Comparison of ENCODE assay signal across 8 cellular contexts in the genomic region with DNA sequence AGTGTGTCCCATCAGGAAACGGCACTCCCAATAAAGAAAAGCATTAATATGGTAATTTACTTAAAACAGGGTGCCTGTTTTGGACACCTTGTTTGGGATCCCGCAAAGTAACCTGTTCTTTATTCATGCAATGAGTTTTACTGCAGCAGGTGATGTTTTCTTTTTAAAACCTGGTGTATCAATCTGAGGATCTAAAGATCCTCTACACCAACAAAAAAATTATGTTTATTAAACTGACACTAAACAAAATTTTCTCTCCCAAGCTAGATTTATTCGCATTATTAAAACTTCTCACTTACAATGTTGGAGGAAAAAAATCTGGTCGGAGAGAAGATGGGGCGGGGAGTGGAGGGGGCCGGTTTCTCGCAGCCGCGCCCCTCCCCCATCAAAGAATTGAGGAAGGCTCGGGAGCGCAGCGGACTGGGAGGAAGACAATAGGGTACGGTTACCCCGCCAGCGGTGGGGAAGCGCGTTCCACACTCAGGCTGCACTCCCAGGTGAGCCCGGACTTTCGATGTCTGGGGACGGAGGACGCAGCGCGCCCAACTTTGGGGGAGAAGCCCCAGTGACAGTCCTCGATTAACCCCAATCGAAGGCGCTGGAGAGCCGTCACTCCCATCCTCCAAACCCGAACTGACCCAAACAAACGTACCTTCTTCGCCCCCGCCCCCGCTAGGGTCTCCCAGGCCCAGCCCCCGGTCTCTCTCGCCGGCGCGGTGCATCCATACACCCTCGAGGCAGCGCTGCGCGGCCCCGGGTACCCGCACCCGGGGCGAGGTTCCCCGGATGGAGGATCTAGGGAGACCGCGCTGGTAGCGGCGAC. TPM values are rescaled to one million over a fixed set of nuclear protein-coding genes. Genes with fewer than 3 reads are reported as not detected.
A peak's percentile ranks its signal among the peaks of the same experiment; 100 is the strongest.
DNase-seq lines count a peak whose midpoint lies in the region; ATAC-seq and TF ChIP-seq lines count a peak whose summit lies in the region.

No MANE protein-coding gene starts in this region.

- H3K4me1 ChIP-seq in cardiac muscle cell (ENCODE audit: low read depth), result peaks cover 6% of the 10 kb centered on the region
- H3K4me1 ChIP-seq in right atrium auricular region, result peaks cover 0 to 24% of the 10 kb centered on the region in 2 donors
- H3K4me1 ChIP-seq in thyroid gland, result peaks cover 14 to 15% of the 10 kb centered on the region in 2 donors

- H3K4me3 ChIP-seq in cardiac muscle cell, result peak overlapping the region; percentile 75
- no peak overlapping the region for H3K4me3 ChIP-seq in right atrium auricular region
- H3K4me3 ChIP-seq in thyroid gland (replicated peaks in 1 of 3), result peak overlapping the region; percentile 59 to 98 (median 73)

- TF ChIP-seq POLR2A in thyroid gland (IDR thresholded peaks at IDR 0.05), result peak in 1 of 2 donors; percentile 65

- H3K27ac ChIP-seq in cardiac muscle cell (peak overlapping the region; percentile 1), right atrium auricular region (no peak overlapping the region), thyroid gland (peak overlapping the region; percentile 93 to 100 (median 100))

- intact Hi-C loops in thyroid gland (cut with DNase I), result no loop called here

- no peak for TF ChIP-seq CTCF in cardiac muscle cell (IDR thresholded peaks at IDR 0.05; ENCODE audit: low read depth, low read length)
- no peak for TF ChIP-seq CTCF in right atrium auricular region (IDR thresholded peaks at IDR 0.05)
- no peak for TF ChIP-seq CTCF in thyroid gland (IDR thresholded peaks at IDR 0.05)

- H3K36me3 Mint-ChIP-seq in activated naive CD8-positive, alpha-beta T cell, result no peaks in the 10 kb centered on the region

- H3K4me3 Mint-ChIP-seq in activated naive CD8-positive, alpha-beta T cell, result peak overlapping the region; percentile 82

- 2 to 4% methylated on average over 29 to 42 of the region's 50 CpGs for WGBS in thyroid gland, 2 donors

- H3K27me3 ChIP-seq in cardiac muscle cell, result no peaks in the 10 kb centered on the region
- H3K27me3 ChIP-seq in right atrium auricular region, result peaks cover 16 to 40% of the 10 kb centered on the region in 2 donors
- H3K27me3 ChIP-seq in thyroid gland, result no peaks in the 10 kb centered on the region

- no peaks in the 10 kb centered on the region for H3K9me3 Mint-ChIP-seq in activated naive CD8-positive, alpha-beta T cell (ENCODE audit: low read depth)

- DNase-seq in cardiac muscle cell (ENCODE audit: low read depth in 1 of 2, low spot score in 1 of 2), result peak in 1 of 2 donors; percentile 51
- DNase-seq in right atrium auricular region (ENCODE audit: low spot score), result no peak
- peak; percentile 83 for DNase-seq in left kidney (ENCODE audit: low read depth, low spot score)
- DNase-seq in thyroid gland, result peak; percentile 58 to 66
- DNase-seq in globus pallidus (ENCODE audit: low spot score), result no peak
- no peak for DNase-seq in GDM1 (lab: John Stamatoyannopoulos, UW)

- H3K4me1 Mint-ChIP-seq in activated naive CD8-positive, alpha-beta T cell (ENCODE audit: low read depth), result peaks cover 10% of the 10 kb centered on the region

- no peak overlapping the region for H3K27ac Mint-ChIP-seq in activated naive CD8-positive, alpha-beta T cell

- H3K27me3 Mint-ChIP-seq in activated naive CD8-positive, alpha-beta T cell, result peaks cover 39% of the 10 kb centered on the region

- no peaks in the 10 kb centered on the region for H3K9me3 ChIP-seq in cardiac muscle cell (ENCODE audit: low read depth)
- H3K9me3 ChIP-seq in right atrium auricular region, result no peaks in the 10 kb centered on the region
- no peaks in the 10 kb centered on the region for H3K9me3 ChIP-seq in thyroid gland

- H3K36me3 ChIP-seq in cardiac muscle cell (no peaks in the 10 kb centered on the region), right atrium auricular region (no peaks in the 10 kb centered on the region), thyroid gland (peaks cover 0 to 9% of the 10 kb centered on the region in 2 donors)

- ATAC-seq in HG02610 (IDR thresholded peaks at IDR 0.05; ENCODE audit: unreplicated experiment), result no peak

RNA-seq across cellular contexts. Expression of a gene that starts 1.3 kb away (rescaled TPM):
- total RNA-seq in cardiac muscle cell, result 109 and 166 TPM in 2 replicates
- 148 and 168 TPM in 2 replicates for polyA plus RNA-seq in cardiac muscle cell
- total RNA-seq in right atrium auricular region, result under 1 TPM; 0.41 to 0.63 TPM
- 1,000 to 10,000 TPM; 1,557 to 2,748 (median 2,297) TPM for total RNA-seq in thyroid gland

RNA-seq across cellular contexts. Expression of a gene that starts 54.8 kb away (rescaled TPM):
- total RNA-seq in cardiac muscle cell, result 18.3 and 23.1 TPM in 2 replicates
- polyA plus RNA-seq in cardiac muscle cell, result 37.8 and 44.8 TPM in 2 replicates
- total RNA-seq in right atrium auricular region, result 10 to 100 TPM in 1 of 2 donors, 1 to 10 TPM in 1; 10.0 to 22.2 TPM
- 10 to 100 TPM; 12.8 to 31.3 (median 21.1) TPM for total RNA-seq in thyroid gland

Comparison
In these comparisons a context has a peak if more than half of its experiments do, and no peak if none do; other contexts are left out.
1. H3K27ac ChIP-seq: peak in cardiac muscle cell (single experiment) and thyroid gland (3 of 3); none in right atrium auricular region (0 of 2).
2. H3K4me3 ChIP-seq: peak in cardiac muscle cell (single experiment) and thyroid gland (3 of 3); none in right atrium auricular region (0 of 2).
3. RNA of a gene that starts 1.3 kb away (total RNA-seq): 1,557 to 2,748 TPM in thyroid gland and 109 to 166 TPM in cardiac muscle cell; 0.41 to 0.63 TPM in right atrium auricular region; every median in the first group is over 10 times any median in the second.
4. DNase-seq: peak in left kidney (single experiment) and thyroid gland (2 of 2); none in right atrium auricular region (single experiment), globus pallidus (single experiment) and GDM1 (single experiment).